8 cellular contexts compared by ENCODE assay signal in genomic region chr1:229624521-229624905, GRCh38. TPM values are rescaled to one million over a fixed set of nuclear protein-coding genes. Genes with fewer than 3 reads are reported as not detected.
DNase-seq lines count a peak whose midpoint lies in the region; ATAC-seq and TF ChIP-seq lines count a peak whose summit lies in the region.

No MANE protein-coding gene starts in this region.

- H3K4me1 Mint-ChIP-seq in chondrocyte (ENCODE audit: low read depth) (peaks cover 69% of the 10 kb centered on the region), naive B cell (peaks cover 50 to 56% (median 51%) of the 10 kb centered on the region in 3 donors)

- H3K36me3 Mint-ChIP-seq in chondrocyte (ENCODE audit: low read depth) = no peaks in the 10 kb centered on the region
- H3K36me3 Mint-ChIP-seq in naive B cell = no peaks in the 10 kb centered on the region

- H3K9me3 Mint-ChIP-seq in chondrocyte (ENCODE audit: low read depth) = no peaks in the 10 kb centered on the region
- H3K9me3 Mint-ChIP-seq in naive B cell = no peaks in the 10 kb centered on the region

- peaks cover 22% of the 10 kb centered on the region for H3K4me1 ChIP-seq in A673 (ENCODE audit: insufficient read depth, low read length, poor library complexity, severe bottlenecking)
- peaks cover 21% of the 10 kb centered on the region for H3K4me1 ChIP-seq in HUES64 (ENCODE audit: insufficient read depth, low read length)

- no peaks in the 10 kb centered on the region for H3K27me3 ChIP-seq in A673 (replicated peaks; ENCODE audit: insufficient read depth, low read depth, low read length, poor library complexity)
- no peaks in the 10 kb centered on the region for H3K27me3 ChIP-seq in HUES64 (ENCODE audit: insufficient read depth, low read length)

- DNase-seq in A673 (ENCODE audit: low spot score) = no peak
- DNase-seq in chondrocyte (ENCODE audit: low spot score) = no peak
- DNase-seq in naive B cell = no peak
- DNase-seq in 8988T = no peak
- no peak for DNase-seq in NCI-H2107 treated with DMSO at 0.1 percent for 48 hours (lab: John Stamatoyannopoulos, UW; ENCODE audit: unreplicated experiment)
- DNase-seq in HuH-7 (ENCODE audit: low spot score) = no peak

- H3K9ac ChIP-seq in HUES64 (ENCODE audit: low read depth, low read length) = no peak overlapping the region

- POLR2A ChIA-PET in A673 (lab: Charles Lee; ENCODE audit: low non-redundant PET) = interaction anchor here (0.6 kb wide), 1 partner anchor 997 kb away, joined by 3 read pairs; no protein-coding TSS in a partner anchor

- intact Hi-C loops in A673 (cut with micrococcal nuclease; ENCODE audit: unreplicated experiment) = no loop called here

- CTCF ChIA-PET in A673 (lab: Charles Lee) = no interaction called here

- H3K9me3 ChIP-seq in A673 (ENCODE audit: low read depth, low read length, poor library complexity, severe bottlenecking) (no peaks in the 10 kb centered on the region), HUES64 (ENCODE audit: insufficient read depth, low read depth, low read length) (no peaks in the 10 kb centered on the region)

- H3K27ac Mint-ChIP-seq in chondrocyte (ENCODE audit: unreplicated experiment) = peak overlapping the region; percentile 94
- H3K27ac Mint-ChIP-seq in naive B cell = peak overlapping the region in 4 of 6 donors; percentile 66 to 95 (median 92)

- BruUV-seq in A673 (replicated peaks; lab: Mats Ljungman, UMichigan) = no TSS peak

- H3K27ac ChIP-seq in A673 (ENCODE audit: low read depth, low read length, poor library complexity, severe bottlenecking) (no peak overlapping the region), HUES64 (ENCODE audit: low read depth, low read length) (no peak overlapping the region)

- H3K27me3 Mint-ChIP-seq in chondrocyte (ENCODE audit: low read depth) (no peaks in the 10 kb centered on the region), naive B cell (no peaks in the 10 kb centered on the region)

- H3K36me3 ChIP-seq in A673 (ENCODE audit: insufficient read depth, low read length, poor library complexity, severe bottlenecking) (no peaks in the 10 kb centered on the region), HUES64 (ENCODE audit: insufficient read depth, low read length) (peaks cover 12% of the 10 kb centered on the region)

- WGBS in HUES64 = 65% methylated on average over 5 of the region's 5 CpGs

- TF ChIP-seq CTCF in A673 (conservative IDR thresholded peaks at IDR 0.05; ENCODE audit: low read depth, low read length) (no peak), chondrocyte (IDR thresholded peaks at IDR 0.05) (no peak)

- ATAC-seq in naive B cell (ENCODE audit: low read depth in 2 of 2) = no peak
- no peak for ATAC-seq in GM21576 (IDR thresholded peaks at IDR 0.05; ENCODE audit: unreplicated experiment)

- peak overlapping the region; percentile 99 for H3K4me3 ChIP-seq in A673 (ENCODE audit: low read depth, low read length, poor library complexity, severe bottlenecking)
- peak overlapping the region; percentile 99 for H3K4me3 ChIP-seq in HUES64 (ENCODE audit: low read length)

- peak overlapping the region; percentile 91 for H3K4me3 Mint-ChIP-seq in chondrocyte (ENCODE audit: unreplicated experiment)
- peak overlapping the region; percentile 87 to 97 (median 92) for H3K4me3 Mint-ChIP-seq in naive B cell

RNA-seq across cellular contexts. Expression of gene TAF5L, which starts 1.4 kb away (rescaled TPM):
- total RNA-seq in A673 (2021) (27.8 and 33.4 TPM in 2 replicates), chondrocyte (16.4 to 22.1 TPM (median 18.8 TPM) in 3 replicates)
- 21.2 TPM for polyA plus RNA-seq in HUES64 (2013, experiment 1 of 2)
- polyA plus RNA-seq in HUES64 (2013, experiment 2 of 2) = 17.9 TPM
- 1 to 10 TPM; 4.5 to 7.8 (median 5.1) TPM for polyA plus RNA-seq in naive B cell (ENCODE audit: low read depth in 6 of 6)

RNA-seq across cellular contexts. Expression of gene URB2, which starts 1.5 kb away (rescaled TPM):
- total RNA-seq in A673 (2021) = 26.2 and 33.3 TPM in 2 replicates
- 22.0 TPM for polyA plus RNA-seq in HUES64 (2013, experiment 1 of 2)
- polyA plus RNA-seq in HUES64 (2013, experiment 2 of 2) = 16.8 TPM
- 7.9 to 11.7 TPM (median 8.4 TPM) in 3 replicates for total RNA-seq in chondrocyte
- polyA plus RNA-seq in naive B cell (ENCODE audit: low read depth in 6 of 6) = 1 to 10 TPM; 4.9 to 9.4 (median 5.5) TPM
